ENCODE assay signal across 1 cellular context in genomic region chr17:38824899-38825761, GRCh38.
TF ChIP-seq lines count a peak whose summit lies in the region.

Gene CWC25, minus strand, starts transcription at chr17:38825321. Its CDS starts 138 bp downstream, at chr17:38825183.

TF ChIP-seq in K562, 482 proteins besides CTCF, POLR2A, EP300 and RAD21 (continued from another document and continues in another):
- TF ChIP-seq ZBTB12 (CRISPR knock-in tag; IDR thresholded peaks at IDR 0.05) (peak; percentile 100), ZNF584 (CRISPR knock-in tag; IDR thresholded peaks at IDR 0.05; ENCODE audit: low read depth) (0 out of 2 replicates have a peak, but pooled peaks have one; percentile 19), ARHGAP35 (IDR thresholded peaks at IDR 0.05; ENCODE audit: partially characterized antibody) (no peak), ZNF121 (CRISPR knock-in tag; conservative IDR thresholded peaks at IDR 0.05) (no peak), ZNF444 (CRISPR knock-in tag; IDR thresholded peaks at IDR 0.05) (no peak), DACH1 (IDR thresholded peaks at IDR 0.05; ENCODE audit: partially characterized antibody) (peak; percentile 45), CXXC5 (CRISPR knock-in tag; IDR thresholded peaks at IDR 0.05) (peak; percentile 70), RB1 (IDR thresholded peaks at IDR 0.05; ENCODE audit: low read depth) (peak; percentile 84; the same call in 1 of the 2 replicates), PHF8 (IDR thresholded peaks at IDR 0.05; ENCODE audit: borderline replicate concordance, low read length) (peak; percentile 87), TAF9B (IDR thresholded peaks at IDR 0.05; ENCODE audit: partially characterized antibody) (peak; percentile 91), CBX3 (IDR thresholded peaks at IDR 0.05; ENCODE audit: borderline replicate concordance in 1 of 2, low read length in 2 of 2) (no peak), GABPB2 (CRISPR knock-in tag; conservative IDR thresholded peaks at IDR 0.05) (no peak), MTA2 (IDR thresholded peaks at IDR 0.05; ENCODE audit: low read depth) (no peak), KAT2B (IDR thresholded peaks at IDR 0.05; ENCODE audit: low read depth, low read length) (no peak), ESRRB (CRISPR knock-in tag; IDR thresholded peaks at IDR 0.05; ENCODE audit: borderline replicate concordance) (no peak), E2F4 (CRISPR knock-in tag; IDR thresholded peaks at IDR 0.05; ENCODE audit: low read depth) (no peak), ZNF23 (CRISPR knock-in tag; IDR thresholded peaks at IDR 0.05) (no peak), LEF1 (IDR thresholded peaks at IDR 0.05) (no peak; the same call in 1 of the 2 replicates), PHTF2 (CRISPR knock-in tag; IDR thresholded peaks at IDR 0.05) (no peak), THAP12 (CRISPR knock-in tag; IDR thresholded peaks at IDR 0.05) (peak; percentile 72; the same call in 1 of the 2 replicates), TFAM (CRISPR knock-in tag; conservative IDR thresholded peaks at IDR 0.05) (no peak), U2AF2 (optimal IDR thresholded peaks at IDR 0.05; ENCODE audit: low read depth, low read length) (no peak), NR2C2 (CRISPR knock-in tag; IDR thresholded peaks at IDR 0.05) (peak; percentile 89), NR2C2 (tag; IDR thresholded peaks at IDR 0.05) (peak; percentile 97), RNF219 (CRISPR knock-in tag; IDR thresholded peaks at IDR 0.05) (no peak), SP1 (CRISPR knock-in tag; IDR thresholded peaks at IDR 0.05) (peak; percentile 92), TRIM28 (IDR thresholded peaks at IDR 0.05) (peak; percentile 18; the same call in 1 of the 2 replicates), ZC3H11A (IDR thresholded peaks at IDR 0.05; ENCODE audit: low read depth, low read length) (peak; percentile 70; the same call in 1 of the 2 replicates), ZBTB49 (CRISPR knock-in tag; IDR thresholded peaks at IDR 0.05; ENCODE audit: borderline replicate concordance) (no peak), RFX5 (IDR thresholded peaks at IDR 0.05; ENCODE audit: low read depth, low read length) (peak; percentile 79; the same call in 1 of the 2 replicates), MLLT1 (IDR thresholded peaks at IDR 0.05) (peak in 1 of 2 experiments; percentile 100; a peak in 2 of 4 replicates), POLR2B (IDR thresholded peaks at IDR 0.05; ENCODE audit: low read depth, partially characterized antibody) (peak; percentile 94), NRF1 (conservative IDR thresholded peaks at IDR 0.05 in 1 of 2, IDR thresholded peaks at IDR 0.05 in 1 of 2) (no peak), CBX5 (IDR thresholded peaks at IDR 0.05; ENCODE audit: borderline replicate concordance, low read depth) (no peak), ZBTB7A (IDR thresholded peaks at IDR 0.05; ENCODE audit: borderline replicate concordance, control insufficient read depth, low read depth, low read length) (peak; percentile 65; the same call in 1 of the 2 replicates), FOXK1 (CRISPR knock-in tag; IDR thresholded peaks at IDR 0.05; ENCODE audit: borderline replicate concordance) (no peak), CREB3 (tag; conservative IDR thresholded peaks at IDR 0.05; ENCODE audit: low read depth) (peak; percentile 84; the same call in 1 of the 2 replicates), LCOR (CRISPR knock-in tag; IDR thresholded peaks at IDR 0.05) (no peak; the same call in 1 of the 2 replicates), HDAC3 (IDR thresholded peaks at IDR 0.05; ENCODE audit: borderline replicate concordance, partially characterized antibody) (no peak), PKNOX1 (IDR thresholded peaks at IDR 0.05) (peak; percentile 72), ZNF589 (CRISPR knock-in tag; IDR thresholded peaks at IDR 0.05; ENCODE audit: low read depth) (peak; percentile 82; the same call in 1 of the 2 replicates), PATZ1 (CRISPR knock-in tag; IDR thresholded peaks at IDR 0.05; ENCODE audit: borderline replicate concordance) (no peak), TARDBP (IDR thresholded peaks at IDR 0.05) (peak; percentile 46; the same call in 1 of the 2 replicates), BCLAF1 (IDR thresholded peaks at IDR 0.05; ENCODE audit: borderline replicate concordance in 1 of 2, control insufficient read depth in 1 of 2, low read depth in 2 of 2, low read length in 1 of 2) (no peak), MAFF (IDR thresholded peaks at IDR 0.05; ENCODE audit: low read length) (peak; percentile 69), BMI1 (IDR thresholded peaks at IDR 0.05; ENCODE audit: low read length) (no peak), RNF2 (IDR thresholded peaks at IDR 0.05) (peak; percentile 71; the same call in 1 of the 2 replicates), SAFB2 (IDR thresholded peaks at IDR 0.05; ENCODE audit: borderline replicate concordance, low read depth, low read length, severe bottlenecking) (no peak)
